ENCODE assay signal across 1 cellular context in genomic region chr20:31738729-31739549, GRCh38.
TF ChIP-seq lines count a peak whose summit lies in the region.

Gene TPX2, plus strand, starts transcription at chr20:31739290. Its CDS starts 18,187 bp downstream, at chr20:31757477.

TF ChIP-seq in HepG2, 621 proteins besides CTCF, POLR2A, EP300 and RAD21 (continued from another document and continues in another):
- TF ChIP-seq ZHX1 (CRISPR knock-in tag; IDR thresholded peaks at IDR 0.05; ENCODE audit: low read depth) (0 out of 2 replicates have a peak, but pooled peaks have one; percentile 46), ONECUT2 (CRISPR knock-in tag; IDR thresholded peaks at IDR 0.05) (no peak), ZNF766 (CRISPR knock-in tag; IDR thresholded peaks at IDR 0.05; ENCODE audit: borderline replicate concordance) (peak; percentile 93), ZNF281 (CRISPR knock-in tag; IDR thresholded peaks at IDR 0.05; ENCODE audit: borderline replicate concordance) (no peak), ZNF263 (CRISPR knock-in tag; IDR thresholded peaks at IDR 0.05) (peak; percentile 96), PHF20 (CRISPR knock-in tag; IDR thresholded peaks at IDR 0.05) (peak; percentile 71; the same call in 1 of the 2 replicates), REST (IDR thresholded peaks at IDR 0.05; ENCODE audit: borderline replicate concordance in 1 of 2, low read depth in 1 of 2, low read length in 2 of 2) (peak in 1 of 2 experiments; percentile 55; a peak in 1 of 4 replicates), ZNF773 (CRISPR knock-in tag; IDR thresholded peaks at IDR 0.05; ENCODE audit: borderline replicate concordance) (peak; percentile 52; the same call in 1 of the 2 replicates), EZH2 (conservative IDR thresholded peaks at IDR 0.05; ENCODE audit: low read depth, low read length) (no peak), ETV5 (CRISPR knock-in tag; IDR thresholded peaks at IDR 0.05; ENCODE audit: borderline replicate concordance) (no peak), ZBTB7A (CRISPR knock-in tag; IDR thresholded peaks at IDR 0.05) (no peak), ZNF598 (CRISPR knock-in tag; IDR thresholded peaks at IDR 0.05; ENCODE audit: borderline replicate concordance) (peak; percentile 99), ZNF264 (CRISPR knock-in tag; IDR thresholded peaks at IDR 0.05) (peak; percentile 43), RXRB (CRISPR knock-in tag; IDR thresholded peaks at IDR 0.05; ENCODE audit: borderline replicate concordance) (peak; percentile 69; the same call in 1 of the 2 replicates), PHF8 (CRISPR knock-in tag; IDR thresholded peaks at IDR 0.05) (peak; percentile 97), ZNF24 (IDR thresholded peaks at IDR 0.05) (no peak), ZNF18 (CRISPR knock-in tag; IDR thresholded peaks at IDR 0.05; ENCODE audit: insufficient replicate concordance) (peak; percentile 22), GLMP (CRISPR knock-in tag; IDR thresholded peaks at IDR 0.05; ENCODE audit: borderline replicate concordance) (no peak), PTBP1 (IDR thresholded peaks at IDR 0.05; ENCODE audit: low read depth, low read length, poor library complexity, severe bottlenecking) (peak; percentile 31), AGO2 (optimal IDR thresholded peaks at IDR 0.05; ENCODE audit: low read depth, low read length) (peak; percentile 64), ZNF704 (CRISPR knock-in tag; IDR thresholded peaks at IDR 0.05; ENCODE audit: borderline replicate concordance) (peak; percentile 64; the same call in 1 of the 2 replicates), HDAC2 (CRISPR knock-in tag; IDR thresholded peaks at IDR 0.05) (peak; percentile 90), RXRA (CRISPR knock-in tag; IDR thresholded peaks at IDR 0.05) (peak; percentile 85), SIX1 (CRISPR knock-in tag; IDR thresholded peaks at IDR 0.05; ENCODE audit: borderline replicate concordance) (no peak), ZNF234 (CRISPR knock-in tag; conservative IDR thresholded peaks at IDR 0.05) (no peak), MAF1 (CRISPR knock-in tag; IDR thresholded peaks at IDR 0.05; ENCODE audit: borderline replicate concordance) (0 out of 2 replicates have a peak, but pooled peaks have one; percentile 40), ZSCAN22 (CRISPR knock-in tag; IDR thresholded peaks at IDR 0.05) (no peak; the same call in 1 of the 2 replicates), ZSCAN9 (CRISPR knock-in tag; IDR thresholded peaks at IDR 0.05; ENCODE audit: borderline replicate concordance) (peak; percentile 78), ZNF10 (CRISPR knock-in tag; IDR thresholded peaks at IDR 0.05; ENCODE audit: borderline replicate concordance, low read depth) (0 out of 2 replicates have a peak, but pooled peaks have one; percentile 26), KLF6 (CRISPR knock-in tag; IDR thresholded peaks at IDR 0.05) (peak; percentile 7; the same call in 1 of the 2 replicates), ISX (CRISPR knock-in tag; conservative IDR thresholded peaks at IDR 0.05) (0 out of 2 replicates have a peak, but pooled peaks have one; percentile 45), ZBTB21 (CRISPR knock-in tag; IDR thresholded peaks at IDR 0.05) (0 out of 2 replicates have a peak, but pooled peaks have one; percentile 8), ELF1 (CRISPR knock-in tag; IDR thresholded peaks at IDR 0.05) (peak; percentile 96), ZNF335 (CRISPR knock-in tag; IDR thresholded peaks at IDR 0.05) (peak; percentile 27; the same call in 1 of the 2 replicates)
- TF ChIP-seq, protein P1, sequence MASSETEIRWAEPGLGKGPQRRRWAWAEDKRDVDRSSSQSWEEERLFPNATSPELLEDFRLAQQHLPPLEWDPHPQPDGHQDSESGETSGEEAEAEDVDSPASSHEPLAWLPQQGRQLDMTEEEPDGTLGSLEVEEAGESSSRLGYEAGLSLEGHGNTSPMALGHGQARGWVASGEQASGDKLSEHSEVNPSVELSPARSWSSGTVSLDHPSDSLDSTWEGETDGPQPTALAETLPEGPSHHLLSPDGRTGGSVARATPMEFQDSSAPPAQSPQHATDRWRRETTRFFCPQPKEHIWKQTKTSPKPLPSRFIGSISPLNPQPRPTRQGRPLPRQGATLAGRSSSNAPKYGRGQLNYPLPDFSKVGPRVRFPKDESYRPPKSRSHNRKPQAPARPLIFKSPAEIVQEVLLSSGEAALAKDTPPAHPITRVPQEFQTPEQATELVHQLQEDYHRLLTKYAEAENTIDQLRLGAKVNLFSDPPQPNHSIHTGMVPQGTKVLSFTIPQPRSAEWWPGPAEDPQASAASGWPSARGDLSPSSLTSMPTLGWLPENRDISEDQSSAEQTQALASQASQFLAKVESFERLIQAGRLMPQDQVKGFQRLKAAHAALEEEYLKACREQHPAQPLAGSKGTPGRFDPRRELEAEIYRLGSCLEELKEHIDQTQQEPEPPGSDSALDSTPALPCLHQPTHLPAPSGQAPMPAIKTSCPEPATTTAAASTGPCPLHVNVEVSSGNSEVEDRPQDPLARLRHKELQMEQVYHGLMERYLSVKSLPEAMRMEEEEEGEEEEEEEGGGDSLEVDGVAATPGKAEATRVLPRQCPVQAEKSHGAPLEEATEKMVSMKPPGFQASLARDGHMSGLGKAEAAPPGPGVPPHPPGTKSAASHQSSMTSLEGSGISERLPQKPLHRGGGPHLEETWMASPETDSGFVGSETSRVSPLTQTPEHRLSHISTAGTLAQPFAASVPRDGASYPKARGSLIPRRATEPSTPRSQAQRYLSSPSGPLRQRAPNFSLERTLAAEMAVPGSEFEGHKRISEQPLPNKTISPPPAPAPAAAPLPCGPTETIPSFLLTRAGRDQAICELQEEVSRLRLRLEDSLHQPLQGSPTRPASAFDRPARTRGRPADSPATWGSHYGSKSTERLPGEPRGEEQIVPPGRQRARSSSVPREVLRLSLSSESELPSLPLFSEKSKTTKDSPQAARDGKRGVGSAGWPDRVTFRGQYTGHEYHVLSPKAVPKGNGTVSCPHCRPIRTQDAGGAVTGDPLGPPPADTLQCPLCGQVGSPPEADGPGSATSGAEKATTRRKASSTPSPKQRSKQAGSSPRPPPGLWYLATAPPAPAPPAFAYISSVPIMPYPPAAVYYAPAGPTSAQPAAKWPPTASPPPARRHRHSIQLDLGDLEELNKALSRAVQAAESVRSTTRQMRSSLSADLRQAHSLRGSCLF (CRISPR knock-in tag; IDR thresholded peaks at IDR 0.05; ENCODE audit: borderline replicate concordance), result peak; percentile 71; the same call in 1 of the 2 replicates
- TF ChIP-seq, protein P2, sequence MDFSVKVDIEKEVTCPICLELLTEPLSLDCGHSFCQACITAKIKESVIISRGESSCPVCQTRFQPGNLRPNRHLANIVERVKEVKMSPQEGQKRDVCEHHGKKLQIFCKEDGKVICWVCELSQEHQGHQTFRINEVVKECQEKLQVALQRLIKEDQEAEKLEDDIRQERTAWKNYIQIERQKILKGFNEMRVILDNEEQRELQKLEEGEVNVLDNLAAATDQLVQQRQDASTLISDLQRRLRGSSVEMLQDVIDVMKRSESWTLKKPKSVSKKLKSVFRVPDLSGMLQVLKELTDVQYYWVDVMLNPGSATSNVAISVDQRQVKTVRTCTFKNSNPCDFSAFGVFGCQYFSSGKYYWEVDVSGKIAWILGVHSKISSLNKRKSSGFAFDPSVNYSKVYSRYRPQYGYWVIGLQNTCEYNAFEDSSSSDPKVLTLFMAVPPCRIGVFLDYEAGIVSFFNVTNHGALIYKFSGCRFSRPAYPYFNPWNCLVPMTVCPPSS (IDR thresholded peaks at IDR 0.05), result no peak
- TF ChIP-seq, protein P3, sequence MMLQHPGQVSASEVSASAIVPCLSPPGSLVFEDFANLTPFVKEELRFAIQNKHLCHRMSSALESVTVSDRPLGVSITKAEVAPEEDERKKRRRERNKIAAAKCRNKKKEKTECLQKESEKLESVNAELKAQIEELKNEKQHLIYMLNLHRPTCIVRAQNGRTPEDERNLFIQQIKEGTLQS (CRISPR knock-in tag; IDR thresholded peaks at IDR 0.05), result peak; percentile 74
- TF ChIP-seq, protein P4, sequence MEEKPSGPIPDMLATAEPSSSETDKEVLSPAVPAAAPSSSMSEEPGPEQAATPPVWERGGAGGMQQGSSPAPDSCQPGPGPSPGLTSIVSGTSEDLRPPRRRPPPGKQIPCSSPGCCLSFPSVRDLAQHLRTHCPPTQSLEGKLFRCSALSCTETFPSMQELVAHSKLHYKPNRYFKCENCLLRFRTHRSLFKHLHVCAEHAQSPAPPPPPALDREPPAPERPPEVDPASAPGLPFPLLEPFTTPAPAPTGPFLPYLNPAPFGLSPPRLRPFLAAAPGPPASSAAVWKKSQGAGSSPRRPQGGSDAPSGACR (CRISPR knock-in tag; IDR thresholded peaks at IDR 0.05), result peak; percentile 54; the same call in 1 of the 2 replicates
